ENCODE assay signal across 24 cellular contexts in the genomic region with DNA sequence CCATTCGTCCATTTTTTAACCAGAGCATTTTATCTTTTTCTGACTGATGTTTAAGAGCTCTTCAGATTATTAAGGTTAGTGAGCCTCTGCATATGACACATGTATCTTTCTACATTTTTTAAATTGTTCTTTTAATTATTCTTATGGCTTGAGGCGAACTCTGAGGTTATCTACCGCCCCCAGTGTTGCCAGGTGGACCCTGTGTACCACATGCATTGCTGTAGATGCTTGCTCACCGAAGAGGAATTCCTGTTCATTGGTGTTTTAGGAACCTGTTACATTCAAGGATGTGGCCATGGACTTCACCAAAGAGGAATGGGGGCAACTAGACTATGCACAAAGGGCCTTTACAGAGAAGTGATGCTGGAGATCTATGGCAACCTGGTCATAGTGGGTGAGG.
"Had no signal": no experiment of that assay in that cellular context is flagged by ENCODE, and none has a peak within 500 bp of the region (broad histone marks: within the 10 kb centered on the region; RNA-seq: fewer than 3 reads in every experiment).

No MANE protein-coding gene starts in this region.

- DNase-seq: hippocampal formation; islet precursor cell; left ventricle myocardium inferior; midbrain; mucosa of descending colon; naive thymus-derived CD4-positive, alpha-beta T cell; ovary; stimulated activated CD4-positive, alpha-beta T cell treated with anti-CD3 and anti-CD28 coated beads, Interleukin-12 subunit alpha, Interleukin-12 subunit beta, amount 100 ng/mL, for 4 hours; stimulated activated CD4-positive, alpha-beta T cell treated with anti-CD3 and anti-CD28 coated beads, Interleukin-15, amount 100 ng/mL, for 24 hours; stimulated activated CD4-positive, alpha-beta T cell treated with anti-CD3 and anti-CD28 coated beads, Interleukin-2, amount 100 ng/mL, for 24 hours; stimulated activated CD4-positive, alpha-beta T cell treated with anti-CD3 and anti-CD28 coated beads, Interleukin-4, amount 100 ng/mL, for 1 hour; stimulated activated naive B cell treated with anti-CD40 and anti-IgM and Interleukin-4, amounts not matched to agents 10 μg/mL and 1 μg/mL and 100 μg/mL, for 72 hours; stimulated activated naive CD8-positive, alpha-beta T cell treated with anti-CD3 and anti-CD28 coated beads, Interleukin-15, Interleukin-2, amounts not matched to agents 100 U/mL and 50 U/mL, for 24 hours; stomach; testis; thyroid gland; transverse colon; upper lobe of right lung; uterus had no signal

- H3K4me1 ChIP-seq: left ventricle myocardium inferior, right atrium auricular region, stomach, testis, thyroid gland, transverse colon, upper lobe of right lung, uterus had no signal

- ATAC-seq: mucosa of descending colon; naive thymus-derived CD4-positive, alpha-beta T cell; natural killer cell treated with Interleukin-12 subunit alpha and Interleukin-12 subunit beta and Interleukin-15 and Interleukin-18, amount 100 ng/mL, for 72 hours; sciatic nerve; stimulated activated naive B cell treated with anti-CD40 and anti-IgM and Interleukin-4, amounts not matched to agents 10 μg/mL and 1 μg/mL and 100 μg/mL, for 72 hours; stimulated activated naive CD8-positive, alpha-beta T cell treated with anti-CD3 and anti-CD28 coated beads, Interleukin-15, Interleukin-2, amounts not matched to agents 100 U/mL and 50 U/mL, for 24 hours; upper lobe of right lung had no signal

- H3K9me3 ChIP-seq: left ventricle myocardium inferior, mucosa of descending colon, right atrium auricular region, testis, thyroid gland, transverse colon, upper lobe of right lung, uterus had no signal

- H3K27ac ChIP-seq: left ventricle myocardium inferior, ovary, right atrium auricular region, skin epidermis, stomach, testis, thyroid gland, transverse colon, upper lobe of right lung, uterus had no signal

- H3K27me3 ChIP-seq: ovary, right atrium auricular region, stomach, testis, thyroid gland, transverse colon, upper lobe of right lung, uterus had no signal

- H3K36me3 ChIP-seq: left ventricle myocardium inferior, ovary, right atrium auricular region, stomach, thyroid gland, transverse colon, upper lobe of right lung, uterus had no signal

- H3K4me3 ChIP-seq: left ventricle myocardium inferior, lung, mucosa of descending colon, ovary, right atrium auricular region, skin epidermis, stomach, testis, thyroid gland, transverse colon, upper lobe of right lung, uterus had no signal
